Comparison of ENCODE assay signal across 24 cellular contexts in the genomic region with DNA sequence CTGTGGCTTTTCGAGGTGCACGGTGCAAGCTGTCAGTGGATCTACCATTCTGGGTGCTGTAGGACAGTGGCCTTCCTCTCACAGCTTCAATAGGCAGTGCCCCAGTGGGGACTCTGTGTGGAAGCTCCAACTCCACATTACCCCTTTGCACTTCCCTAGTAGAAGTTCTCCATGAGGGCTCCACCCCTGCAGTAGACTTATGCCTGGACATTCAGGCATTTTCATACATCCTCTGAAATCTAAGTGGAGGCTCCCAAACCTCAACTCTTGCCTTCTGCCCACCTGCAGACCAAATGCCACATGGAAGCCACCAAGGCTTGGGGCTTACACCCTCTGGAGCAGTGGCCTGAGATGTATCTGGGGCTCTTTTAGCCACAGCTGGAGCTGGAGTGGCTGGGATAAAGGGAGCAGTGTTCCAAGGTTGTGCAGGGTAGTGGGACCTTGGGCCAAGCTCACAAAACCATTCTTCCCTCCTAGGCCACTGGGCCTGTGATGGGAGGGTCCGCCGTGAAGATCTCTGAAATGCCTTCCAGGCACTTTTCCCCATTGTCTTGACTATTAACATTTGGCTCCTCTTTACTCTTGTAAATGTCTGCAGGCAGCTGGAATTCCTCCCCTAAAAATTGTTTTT. TPM values are rescaled to one million over a fixed set of nuclear protein-coding genes. Genes with fewer than 3 reads are reported as not detected.
DNase-seq lines count a peak whose midpoint lies in the region; ATAC-seq, FAIRE-seq and TF ChIP-seq lines count a peak whose summit lies in the region.
"Had no signal": no experiment of that assay in that cellular context is flagged by ENCODE, and none has a peak within 500 bp of the region (broad histone marks: within the 10 kb centered on the region; RNA-seq: fewer than 3 reads in every experiment).

No MANE protein-coding gene starts in this region.

- H3K4me1 Mint-ChIP-seq in endothelial cell (ENCODE audit: unreplicated experiment) = no peaks in the 10 kb centered on the region

- H3K4me3 ChIP-seq in HEK293 (ENCODE audit: low read depth, low read length) = no peak overlapping the region
- H3K4me3 ChIP-seq in K562 = no peak overlapping the region
- H3K4me3 ChIP-seq in uterus = no peak overlapping the region

- TF ChIP-seq POLR2A in K562 (conservative IDR thresholded peaks at IDR 0.05) (no peak), uterus (IDR thresholded peaks at IDR 0.05) (no peak)

- peaks cover 15% of the 10 kb centered on the region for H3K36me3 Mint-ChIP-seq in endothelial cell (ENCODE audit: low read depth, unreplicated experiment)

- no peak for TF ChIP-seq RAD21 in K562 (CRISPR knock-in tag; conservative IDR thresholded peaks at IDR 0.05 in 1 of 2, IDR thresholded peaks at IDR 0.05 in 1 of 2)

- no peaks in the 10 kb centered on the region for H3K27me3 Mint-ChIP-seq in endothelial cell (ENCODE audit: unreplicated experiment)

- H4K20me1 ChIP-seq in K562 (replicated peaks; ENCODE audit: control insufficient read depth, insufficient read depth, low read length) = no peaks in the 10 kb centered on the region
- H4K20me1 ChIP-seq: BLaER1 treated with 17β-estradiol and CSF1 and Interleukin-3, amounts not matched to agents 10 nM and 100 nM had no signal

- peak overlapping the region; percentile 33 for H3K4me3 Mint-ChIP-seq in endothelial cell (ENCODE audit: unreplicated experiment)
- H3K4me3 Mint-ChIP-seq: CD4-positive, alpha-beta T cell; CD8-positive, alpha-beta T cell had no signal

- no peaks in the 10 kb centered on the region for H3K4me1 ChIP-seq in HEK293 (ENCODE audit: control insufficient read depth, insufficient read depth, low read length)
- H3K4me1 ChIP-seq in K562 (replicated peaks in 1 of 2; ENCODE audit: control insufficient read depth in 2 of 2, insufficient read depth in 2 of 2, low read length in 2 of 2) = no peaks in the 10 kb centered on the region
- H3K4me1 ChIP-seq in uterus = no peaks in the 10 kb centered on the region
- H3K4me1 ChIP-seq: BE2C; BLaER1 treated with 17β-estradiol and CSF1 and Interleukin-3, amounts not matched to agents 10 nM and 100 nM; Caco-2 had no signal

- intact Hi-C loops in Right ventricle myocardium inferior (cut with DNase I) (no loop called here), cardiac septum (cut with DNase I) (no loop called here), K562 (cut with micrococcal nuclease) (no loop called here), uterus (cut with DNase I; ENCODE audit: low total_unique reads) (no loop called here)

- peak; percentile 42 for DNase-seq in Right ventricle myocardium inferior (ENCODE audit: missing footprints)
- no peak for DNase-seq in cardiac septum (ENCODE audit: low spot score)
- DNase-seq in K562 (ENCODE audit: extremely low read depth in 1 of 4, low spot score in 3 of 4) = no peak
- DNase-seq in endothelial cell (ENCODE audit: low spot score) = no peak
- no peak for DNase-seq in uterus
- no peak for DNase-seq in HuH-7 (ENCODE audit: low spot score)
- DNase-seq: 8988T; ACHN; BE2C; Caco-2; Calu3; CD4-positive, alpha-beta T cell; CD8-positive, alpha-beta T cell; DMS79 treated with DMSO at 0.1 percent for 48 hours; GF-D8 had no signal

- TF ChIP-seq CTCF in HEK293 (tag by site-specific recombination; IDR thresholded peaks at IDR 0.05) (no peak), K562 (IDR thresholded peaks at IDR 0.05 in 2 of 3, conservative IDR thresholded peaks at IDR 0.05 in 1 of 3; ENCODE audit: insufficient read depth in 2 of 3, low read depth in 1 of 3, low read length in 3 of 3) (no peak), endothelial cell (IDR thresholded peaks at IDR 0.05; ENCODE audit: unreplicated experiment) (no peak), uterus (IDR thresholded peaks at IDR 0.05) (no peak)

- no peak for FAIRE-seq in K562 (lab: Jason Lieb, UNC)
- FAIRE-seq: A204.1, D721Med, G401.6, GM12892, GM18507 had no signal

- H3K9ac ChIP-seq in K562 (ENCODE audit: insufficient read depth in 1 of 2, low read depth in 2 of 2, low read length in 2 of 2) = no peak overlapping the region
- H3K9ac ChIP-seq: BLaER1 treated with 17β-estradiol and CSF1 and Interleukin-3, amounts not matched to agents 10 nM and 100 nM had no signal

- no peak for ATAC-seq in Right ventricle myocardium inferior
- no peak for ATAC-seq in K562
- no peak for ATAC-seq in HG03442 (IDR thresholded peaks at IDR 0.05; ENCODE audit: unreplicated experiment)
- ATAC-seq: CD8-positive, alpha-beta T cell had no signal

- TF ChIP-seq EP300 in K562 (IDR thresholded peaks at IDR 0.05; ENCODE audit: low read length) = no peak

- in situ Hi-C loops in K562 (cut with MboI) = no loop called here

- H3K9me3 Mint-ChIP-seq in endothelial cell (ENCODE audit: unreplicated experiment) = peaks cover 19% of the 10 kb centered on the region

- H3K36me3 ChIP-seq in HEK293 (ENCODE audit: control insufficient read depth in 2 of 2, insufficient read depth in 1 of 2, low read length in 2 of 2) (no peaks in the 10 kb centered on the region), K562 (ENCODE audit: control insufficient read depth, insufficient read depth, low read length) (no peaks in the 10 kb centered on the region), uterus (no peaks in the 10 kb centered on the region)
- H3K36me3 ChIP-seq: BE2C had no signal

- H3K27me3 ChIP-seq in K562 (ENCODE audit: control insufficient read depth in 2 of 2, insufficient read depth in 2 of 2, low read length in 2 of 2) (no peaks in the 10 kb centered on the region), uterus (no peaks in the 10 kb centered on the region)
- H3K27me3 ChIP-seq: BE2C; BLaER1 treated with 17β-estradiol and CSF1 and Interleukin-3, amounts not matched to agents 10 nM and 100 nM had no signal

- BruUV-seq in K562 (replicated peaks; lab: Mats Ljungman, UMichigan) = no TSS peak

- POLR2A ChIA-PET in HEK293 (lab: Yijun Ruan, JAX) = no interaction called here
- POLR2A ChIA-PET in K562 (lab: Yijun Ruan, JAX) = interaction anchor here (0.7 kb wide), 1 partner anchor 19 kb away, joined by 3 read pairs; no protein-coding TSS in a partner anchor

- no peaks in the 10 kb centered on the region for H3K79me2 ChIP-seq in K562 (ENCODE audit: control insufficient read depth, insufficient read depth, low read length)

- H3K27ac ChIP-seq in HEK293 (ENCODE audit: extremely low read depth, low read depth, low read length) (no peak overlapping the region), K562 (ENCODE audit: extremely low read depth, low read depth, low read length) (no peak overlapping the region), uterus (no peak overlapping the region)
- H3K27ac ChIP-seq: BLaER1 treated with 17β-estradiol and CSF1 and Interleukin-3, amounts not matched to agents 10 nM and 100 nM; C4-2B had no signal

- WGBS in K562 (ENCODE audit: insufficient coverage, low coverage, missing lambda C conversion rate) = 28% methylated on average over 4 of the region's 4 CpGs

- H3K4me2 ChIP-seq in K562 (ENCODE audit: insufficient read depth, low read length) = no peak overlapping the region
- H3K4me2 ChIP-seq: BLaER1 treated with 17β-estradiol and CSF1 and Interleukin-3, amounts not matched to agents 10 nM and 100 nM had no signal

- CTCF ChIA-PET in HEK293 (lab: Yijun Ruan, JAX) (no interaction called here), K562 (lab: Yijun Ruan, JAX; ENCODE audit: low intra/inter-chr PET ratio) (no interaction called here)

- no peaks in the 10 kb centered on the region for H3K9me1 ChIP-seq in K562 (ENCODE audit: control insufficient read depth, insufficient read depth, low read length)

- no peak overlapping the region for H2AFZ ChIP-seq in K562 (ENCODE audit: low read depth, low read length)

- H3K27ac Mint-ChIP-seq in endothelial cell (ENCODE audit: unreplicated experiment) = no peak overlapping the region
- H3K27ac Mint-ChIP-seq: CD4-positive, alpha-beta T cell; CD8-positive, alpha-beta T cell had no signal

- no peaks in the 10 kb centered on the region for H3K9me3 ChIP-seq in HEK293 (ENCODE audit: control insufficient read depth, insufficient read depth, low read depth, low read length)
- peaks cover 8% of the 10 kb centered on the region for H3K9me3 ChIP-seq in K562 (replicated peaks; ENCODE audit: control insufficient read depth, insufficient read depth, low read depth, low read length)
- H3K9me3 ChIP-seq in uterus = no peaks in the 10 kb centered on the region
- H3K9me3 ChIP-seq: BE2C had no signal

RNA-seq across cellular contexts. Expression of a gene that starts 18.0 kb away (rescaled TPM):
- 13.3 TPM for total RNA-seq in Right ventricle myocardium inferior
- 17.2 TPM for total RNA-seq in cardiac septum
- 13.5 and 31.5 TPM in 2 replicates for total RNA-seq in K562 (2011; cell fraction: chromatin; rRNA removed; ENCODE audit: low replicate concordance)
- 8.2 and 8.8 TPM in 2 replicates for total RNA-seq in K562 (2011; cell fraction: nucleolus; rRNA removed)
- total RNA-seq in K562 (2011; cell fraction: nucleoplasm; rRNA removed) = 15.3 and 23.7 TPM in 2 replicates
- total RNA-seq in K562 (2014; rRNA removed) = 16.1 and 16.2 TPM in 2 replicates
- total RNA-seq in K562 (2014; rRNA removed; fragmentation: Illumina TruSeq; extraction: Trizol) = 33.1 and 39.8 TPM in 2 replicates
- total RNA-seq in K562 (2015; rRNA removed; fragmentation: Illumina TruSeq; extraction: Trizol) = 29.7 and 32.9 TPM in 2 replicates
- 36.4 and 40.0 TPM in 2 replicates for total RNA-seq in K562 (2021)
- polyA plus RNA-seq in K562 (2011; rRNA removed) = 56.6 and 66.5 TPM in 2 replicates
- 11.4 and 29.4 TPM in 2 replicates for polyA plus RNA-seq in K562 (2011; cell fraction: cytosol; rRNA removed)
- polyA plus RNA-seq in K562 (2011; cell fraction: nucleus; rRNA removed) = 10.9 and 20.0 TPM in 2 replicates
- polyA plus RNA-seq in K562 (2012) = 28.6 and 34.4 TPM in 2 replicates
- 49.7 and 53.3 TPM in 2 replicates for polyA plus RNA-seq in K562 (2014; fragmentation: Illumina TruSeq; extraction: Trizol)
- polyA plus RNA-seq in K562 (2014; fragmentation: Nextera tagmentation; extraction: Ambion mirVana) = 1 to 10 TPM; 7.1 to 7.9 TPM
- polyA plus RNA-seq in K562 (2014; rRNA removed) = 23.9 TPM in 2 replicates
- polyA minus RNA-seq in K562 (2011; rRNA and poly(A)+ RNA removed) = 174 and 201 TPM in 2 replicates
- 32.2 and 48.1 TPM in 2 replicates for polyA minus RNA-seq in K562 (2011; cell fraction: cytosol; rRNA and poly(A)+ RNA removed)
- 8.3 and 18.8 TPM in 2 replicates for polyA minus RNA-seq in K562 (2011; cell fraction: nucleus; rRNA and poly(A)+ RNA removed)
- total RNA-seq in endothelial cell (ENCODE audit: unreplicated experiment) = 44.5 TPM
- total RNA-seq in uterus = 10 to 100 TPM; 20.9 to 52.8 (median 33.0) TPM

RNA-seq across cellular contexts. Expression of a gene that starts 53.1 kb away (rescaled TPM):
- 354 TPM for total RNA-seq in Right ventricle myocardium inferior
- total RNA-seq in cardiac septum = 351 TPM
- total RNA-seq in K562 (2011; cell fraction: chromatin; rRNA removed; ENCODE audit: low replicate concordance) = 5.4 and 20.3 TPM in 2 replicates
- total RNA-seq in K562 (2011; cell fraction: nucleolus; rRNA removed) = 3.2 and 5.7 TPM in 2 replicates
- 10.4 and 16.7 TPM in 2 replicates for total RNA-seq in K562 (2011; cell fraction: nucleoplasm; rRNA removed)
- 16.2 and 17.8 TPM in 2 replicates for total RNA-seq in K562 (2014; rRNA removed)
- 19.8 and 25.5 TPM in 2 replicates for total RNA-seq in K562 (2014; rRNA removed; fragmentation: Illumina TruSeq; extraction: Trizol)
- total RNA-seq in K562 (2015; rRNA removed; fragmentation: Illumina TruSeq; extraction: Trizol) = 15.3 and 15.9 TPM in 2 replicates
- total RNA-seq in K562 (2021) = 20.4 and 26.6 TPM in 2 replicates
- polyA plus RNA-seq in K562 (2011; rRNA removed) = 1.5 and 2.6 TPM in 2 replicates
- polyA plus RNA-seq in K562 (2011; cell fraction: cytosol; rRNA removed) = 0.73 and 1.7 TPM in 2 replicates
- 2.3 and 4.7 TPM in 2 replicates for polyA plus RNA-seq in K562 (2011; cell fraction: nucleus; rRNA removed)
- polyA plus RNA-seq in K562 (2012) = 12.0 and 48.0 TPM in 2 replicates
- 19.3 and 20.3 TPM in 2 replicates for polyA plus RNA-seq in K562 (2014; fragmentation: Illumina TruSeq; extraction: Trizol)
- 1 to 10 TPM; 3.5 TPM for polyA plus RNA-seq in K562 (2014; fragmentation: Nextera tagmentation; extraction: Ambion mirVana)
- polyA plus RNA-seq in K562 (2014; rRNA removed) = 12.4 and 16.2 TPM in 2 replicates
- 2.2 and 5.9 TPM in 2 replicates for polyA minus RNA-seq in K562 (2011; rRNA and poly(A)+ RNA removed)
- 1.3 and 2.1 TPM in 2 replicates for polyA minus RNA-seq in K562 (2011; cell fraction: cytosol; rRNA and poly(A)+ RNA removed)
- 2.3 and 8.1 TPM in 2 replicates for polyA minus RNA-seq in K562 (2011; cell fraction: nucleus; rRNA and poly(A)+ RNA removed)
- 4.7 TPM for total RNA-seq in endothelial cell (ENCODE audit: unreplicated experiment)
- 10 to 100 TPM; 27.2 to 46.4 (median 32.5) TPM for total RNA-seq in uterus
